Comparison of ENCODE assay signal across 16 cellular contexts in the genomic region with DNA sequence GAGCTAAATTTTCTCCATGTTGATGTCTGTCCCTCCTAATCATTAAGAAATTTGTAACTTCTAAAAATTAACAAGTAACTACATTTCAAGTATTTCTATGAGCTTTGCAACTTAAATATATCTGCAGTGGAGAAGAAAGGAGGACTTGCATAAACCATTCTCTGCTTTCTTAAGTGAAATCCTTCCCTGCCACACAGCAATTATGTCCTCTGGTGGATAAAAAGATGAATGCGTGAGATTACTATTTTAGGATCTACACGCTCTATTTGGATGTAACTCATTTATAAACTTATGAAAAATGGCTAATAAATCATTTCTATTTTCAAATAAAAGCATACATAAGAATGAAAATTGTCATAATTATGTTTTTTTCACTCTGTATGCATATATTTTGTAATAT.
DNase-seq lines count a peak whose midpoint lies in the region; FAIRE-seq and TF ChIP-seq lines count a peak whose summit lies in the region.
"Had no signal": no experiment of that assay in that cellular context is flagged by ENCODE, and none has a peak within 500 bp of the region (broad histone marks: within the 10 kb centered on the region; RNA-seq: fewer than 3 reads in every experiment).

No MANE protein-coding gene starts in this region.

- H3K36me3 ChIP-seq in endothelial cell of umbilical vein (ENCODE audit: control insufficient read depth in 2 of 2, extremely low read depth in 1 of 2, insufficient read depth in 2 of 2, low read length in 2 of 2) (no peaks in the 10 kb centered on the region), small intestine (ENCODE audit: control insufficient read depth in 2 of 2, insufficient read depth in 2 of 2, low read length in 2 of 2) (no peaks in the 10 kb centered on the region)

- intact Hi-C loops in endothelial cell of umbilical vein (cut with micrococcal nuclease): loop anchor here (5.0 kb wide), 1 partner anchor 362 kb away; no protein-coding TSS in a partner anchor

- H3K4me3 ChIP-seq in NB4 (ENCODE audit: low read depth, low read length) (no peak overlapping the region), endothelial cell of umbilical vein (replicated peaks in 1 of 3; ENCODE audit: insufficient read depth in 1 of 3, low read depth in 1 of 3, low read length in 3 of 3) (no peak overlapping the region), small intestine (ENCODE audit: low read depth in 1 of 2, low read length in 2 of 2) (no peak overlapping the region)

- TF ChIP-seq CTCF in NB4 (IDR thresholded peaks at IDR 0.05; ENCODE audit: low read depth, low read length): no peak
- peak in 1 of 2 donors; percentile 5 for TF ChIP-seq CTCF in endothelial cell of umbilical vein (IDR thresholded peaks at IDR 0.05; ENCODE audit: extremely low read depth in 1 of 2, insufficient read depth in 1 of 2, low read depth in 1 of 2, low read length in 2 of 2)
- TF ChIP-seq CTCF in GM20000 (IDR thresholded peaks at IDR 0.05; ENCODE audit: extremely low read depth, missing control alignments): no peak

- H3K4me2 ChIP-seq in endothelial cell of umbilical vein (ENCODE audit: insufficient read depth, low read length): no peak overlapping the region

- TF ChIP-seq POLR2A in NB4 (IDR thresholded peaks at IDR 0.05; ENCODE audit: extremely low read depth, insufficient read length) (no peak), endothelial cell of umbilical vein (IDR thresholded peaks at IDR 0.05; ENCODE audit: low read depth, low read length) (no peak)

- H3K9me3 ChIP-seq in endothelial cell of umbilical vein (replicated peaks; ENCODE audit: control insufficient read depth, insufficient read depth, low read length) (no peaks in the 10 kb centered on the region), small intestine (ENCODE audit: control insufficient read depth, low read depth) (no peaks in the 10 kb centered on the region)

- H3K9ac ChIP-seq in endothelial cell of umbilical vein (replicated peaks; ENCODE audit: extremely low read depth, insufficient read depth, low read length): no peak overlapping the region

- dilution Hi-C loops in endothelial cell of umbilical vein (cut with MboI; ENCODE audit: extremely low pct_ligation_motif_present, low sequenced_read_pairs): no loop called here

- POLR2A ChIA-PET in endothelial cell of umbilical vein (lab: Charles Lee): no interaction called here

- no peak overlapping the region for H2AFZ ChIP-seq in endothelial cell of umbilical vein (ENCODE audit: low read depth, low read length)

- H3K4me1 ChIP-seq in endothelial cell of umbilical vein (ENCODE audit: control insufficient read depth, extremely low read depth, insufficient read depth, low read length) (no peaks in the 10 kb centered on the region), small intestine (ENCODE audit: control insufficient read depth in 2 of 2, insufficient read depth in 1 of 2, low read depth in 1 of 2, low read length in 1 of 2) (no peaks in the 10 kb centered on the region)

- H3K27ac ChIP-seq in endothelial cell of umbilical vein (ENCODE audit: insufficient read depth, low read depth, low read length): no peak overlapping the region
- no peak overlapping the region for H3K27ac ChIP-seq in small intestine (ENCODE audit: low read depth in 1 of 2, low read length in 1 of 2)

- no peak for FAIRE-seq in endothelial cell of umbilical vein (lab: Jason Lieb, UNC)
- no peak for FAIRE-seq in small intestine (lab: Jason Lieb, UNC)
- FAIRE-seq: A204.1 had no signal

- H3K79me2 ChIP-seq in endothelial cell of umbilical vein (ENCODE audit: control insufficient read depth, insufficient read depth, low read length): no peaks in the 10 kb centered on the region

- H3K27me3 ChIP-seq in endothelial cell of umbilical vein (ENCODE audit: control insufficient read depth in 2 of 2, insufficient read depth in 2 of 2, low read length in 2 of 2) (no peaks in the 10 kb centered on the region), small intestine (ENCODE audit: control insufficient read depth in 2 of 2, insufficient read depth in 2 of 2, low read length in 2 of 2) (no peaks in the 10 kb centered on the region)

- DNase-seq in NCI-H748 (lab: John Stamatoyannopoulos, UW; ENCODE audit: unreplicated experiment): peak; percentile 33
- DNase-seq in NCI-H748 treated with DMSO at 0.1 percent for 48 hours (lab: John Stamatoyannopoulos, UW): no peak
- peak; percentile 5 for DNase-seq in NB4 (ENCODE audit: low read depth)
- DNase-seq in endothelial cell of umbilical vein (ENCODE audit: low read depth, low spot score): peak; percentile 22
- DNase-seq in renal cortical epithelial cell (ENCODE audit: low read depth): peak; percentile 33
- DNase-seq in islet precursor cell: no peak
- DNase-seq in GM20000 (ENCODE audit: low spot score): no peak
- no peak for DNase-seq in small intestine
- DNase-seq: activated CD8-positive, alpha-beta T cell treated with anti-CD3 and anti-CD28 coated beads, Interleukin-2, amount 10 ng/mL, durations not matched to agents 7 days and 5 days; GF-D8; left cardiac atrium; NCI-H1105 treated with DMSO at 0.1 percent for 48 hours; nucleus accumbens; stimulated activated CD4-positive, alpha-beta T cell treated with anti-CD3 and anti-CD28 coated beads, Interleukin-12 subunit alpha, Interleukin-12 subunit beta, amount 100 ng/mL, for 4 hours; stimulated activated naive CD4-positive, alpha-beta T cell treated with Interleukin-2 at 50 U/mL for 16 hours had no signal

- BruUV-seq in endothelial cell of umbilical vein (replicated peaks; lab: Mats Ljungman, UMichigan): no TSS peak

- 90 to 94% (median 93%) methylated on average over 2 of the region's 2 CpGs for WGBS in small intestine, 3 donors

- H3K9me1 ChIP-seq in endothelial cell of umbilical vein (replicated peaks; ENCODE audit: control insufficient read depth, extremely low read depth, insufficient read depth, low read length): no peaks in the 10 kb centered on the region

- H4K20me1 ChIP-seq in endothelial cell of umbilical vein (replicated peaks; ENCODE audit: control insufficient read depth, extremely low read depth, insufficient read depth, low read length): no peaks in the 10 kb centered on the region

- CTCF ChIA-PET in endothelial cell of umbilical vein (lab: Charles Lee): interaction anchor here (1.2 to 1.6 kb wide), 2 partner anchors 316 to 362 kb away, joined by 3 to 5 read pairs; no protein-coding TSS in a partner anchor

TF ChIP-seq in endothelial cell of umbilical vein, 7 proteins besides CTCF, POLR2A, EP300 and RAD21:
- no peak for TF ChIP-seq JUN (IDR thresholded peaks at IDR 0.05; ENCODE audit: borderline replicate concordance, insufficient read depth, insufficient read length, low read depth)
- no peak for TF ChIP-seq MYC (IDR thresholded peaks at IDR 0.05; ENCODE audit: low read depth, low read length)
- TF ChIP-seq POLR2AphosphoS5 (IDR thresholded peaks at IDR 0.05; ENCODE audit: insufficient read depth, low read depth, low read length): no peak
- no peak for TF ChIP-seq FOS (IDR thresholded peaks at IDR 0.05; ENCODE audit: borderline replicate concordance, insufficient read depth, low read length)
- no peak for TF ChIP-seq EZH2 (IDR thresholded peaks at IDR 0.05; ENCODE audit: borderline replicate concordance, low read depth, low read length, severe bottlenecking)
- TF ChIP-seq, protein P1, sequence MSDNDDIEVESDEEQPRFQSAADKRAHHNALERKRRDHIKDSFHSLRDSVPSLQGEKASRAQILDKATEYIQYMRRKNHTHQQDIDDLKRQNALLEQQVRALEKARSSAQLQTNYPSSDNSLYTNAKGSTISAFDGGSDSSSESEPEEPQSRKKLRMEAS (IDR thresholded peaks at IDR 0.05; ENCODE audit: insufficient read depth, insufficient read length): no peak
- TF ChIP-seq GATA2 (IDR thresholded peaks at IDR 0.05; ENCODE audit: insufficient read depth, insufficient read length, low read depth, low read length): no peak

Comparison
In these comparisons a context has a peak if more than half of its experiments do, and no peak if none do; other contexts are left out.
1. DNase-seq: peak in NCI-H748 (single experiment), NB4 (single experiment), endothelial cell of umbilical vein (single experiment) and renal cortical epithelial cell (single experiment); none in NCI-H748 treated with DMSO at 0.1 percent for 48 hours (single experiment), islet precursor cell (single experiment), GM20000 (single experiment) and small intestine (single experiment).